11 cellular contexts compared by ENCODE assay signal in the genomic region with DNA sequence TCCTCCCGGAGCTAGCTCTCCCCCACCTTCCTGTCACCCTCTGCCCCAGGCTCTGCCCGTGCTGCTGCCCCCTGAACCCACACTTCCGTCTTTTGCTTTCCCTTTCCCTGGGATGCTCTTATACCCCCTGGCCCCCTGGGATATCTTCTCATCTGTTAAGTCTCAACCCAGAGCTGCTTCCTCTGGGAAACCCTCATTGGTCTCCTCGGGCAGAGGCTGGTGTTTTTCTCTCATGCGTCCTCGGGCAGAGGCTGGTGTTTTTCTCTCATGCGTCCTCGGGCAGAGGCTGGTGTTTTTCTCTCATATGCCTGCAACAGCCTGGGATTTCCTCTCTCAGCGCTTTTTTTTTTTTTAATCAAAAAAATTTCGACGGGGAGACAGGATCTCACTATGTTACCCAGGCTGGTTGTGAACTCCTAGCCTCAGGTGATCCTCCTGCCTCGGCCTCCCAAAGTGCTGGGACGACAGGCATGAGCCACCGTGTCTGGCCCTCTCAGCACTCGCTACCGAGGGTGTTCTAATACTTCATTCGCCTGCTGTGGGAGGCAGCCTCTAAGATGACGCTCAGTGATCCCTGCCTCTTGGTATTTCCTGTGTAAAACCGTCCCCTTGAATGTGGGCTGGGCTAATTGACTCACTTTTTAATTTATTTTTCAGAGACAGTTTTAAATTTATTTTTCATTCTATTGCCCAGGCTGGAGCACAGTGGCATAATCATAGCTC.
DNase-seq lines count a peak whose midpoint lies in the region; ATAC-seq, FAIRE-seq and TF ChIP-seq lines count a peak whose summit lies in the region.
"Had no signal": no experiment of that assay in that cellular context is flagged by ENCODE, and none has a peak within 500 bp of the region (broad histone marks: within the 10 kb centered on the region; RNA-seq: fewer than 3 reads in every experiment).

No MANE protein-coding gene starts in this region.

- H3K9me3 ChIP-seq in uterus, result no peaks in the 10 kb centered on the region

- intact Hi-C loops in uterus (cut with DNase I; ENCODE audit: low total_unique reads), result no loop called here

- H3K27ac ChIP-seq in brain microvascular endothelial cell (no peak overlapping the region), uterus (no peak overlapping the region)

- no peak for ATAC-seq in GM19324 (IDR thresholded peaks at IDR 0.05; ENCODE audit: low FRiP score, unreplicated experiment)

- peak; percentile 30; the same call in 1 of the 2 replicates for TF ChIP-seq POLR2A in H54 (IDR thresholded peaks at IDR 0.05; ENCODE audit: low read depth, low read length)
- TF ChIP-seq POLR2A in uterus (IDR thresholded peaks at IDR 0.05), result no peak

- DNase-seq in BJ (ENCODE audit: low read depth) (peak; percentile 1), H54 (ENCODE audit: insufficient read length, low spot score) (peak; percentile 82), brain microvascular endothelial cell (peak; percentile 89), lung microvascular endothelial cell (ENCODE audit: low read depth in 2 of 2) (peak; percentile 14 to 73), HuH-7 (ENCODE audit: low spot score) (no peak), uterus (no peak), GM19238 (ENCODE audit: insufficient read length, low spot score) (no peak)
- DNase-seq: activated CD4-positive, alpha-beta T cell treated with anti-CD3 and anti-CD28 coated beads, Interleukin-2, amount 50 U/mL, for 48 hours; NCI-H2081 had no signal

- no peaks in the 10 kb centered on the region for H3K4me1 ChIP-seq in uterus

- TF ChIP-seq CTCF in BJ (IDR thresholded peaks at IDR 0.05; ENCODE audit: insufficient read depth, low read depth, low read length) (no peak), brain microvascular endothelial cell (IDR thresholded peaks at IDR 0.05; ENCODE audit: low read depth, low read length, missing control alignments) (no peak), uterus (IDR thresholded peaks at IDR 0.05) (no peak)

- H3K4me3 ChIP-seq in BJ (ENCODE audit: low read depth, low read length) (no peak overlapping the region), brain microvascular endothelial cell (ENCODE audit: low read depth, low read length) (no peak overlapping the region), uterus (no peak overlapping the region)

- H3K36me3 ChIP-seq in BJ (ENCODE audit: control insufficient read depth, insufficient read depth, low read length), result no peaks in the 10 kb centered on the region
- H3K36me3 ChIP-seq in brain microvascular endothelial cell (replicated peaks), result no peaks in the 10 kb centered on the region
- no peaks in the 10 kb centered on the region for H3K36me3 ChIP-seq in uterus

- in situ Hi-C loops in brain microvascular endothelial cell (cut with HindIII; ENCODE audit: low pct_ligation_motif_present, low sequenced_read_pairs), result no loop called here

- POLR2A ChIA-PET in BJ (lab: Charles Lee), result no interaction called here

- CTCF ChIA-PET in BJ (lab: Yijun Ruan, JAX), result interaction anchor here (0.7 kb wide), 1 partner anchor 12 kb away, joined by 3 read pairs; no protein-coding TSS in a partner anchor

- peak; percentile 78 for FAIRE-seq in H54 (lab: Jason Lieb, UNC)
- FAIRE-seq: D721Med had no signal

- H3K27me3 ChIP-seq in BJ (ENCODE audit: control insufficient read depth, insufficient read depth, low read length) (no peaks in the 10 kb centered on the region; the same call in 1 of the 2 replicates), brain microvascular endothelial cell (replicated peaks) (no peaks in the 10 kb centered on the region), uterus (no peaks in the 10 kb centered on the region)

Comparison
In these comparisons a context has a peak if more than half of its experiments do, and no peak if none do; other contexts are left out.
1. DNase-seq: peak in BJ (single experiment), H54 (single experiment), brain microvascular endothelial cell (single experiment) and lung microvascular endothelial cell (2 of 2); none in HuH-7 (single experiment), uterus (0 of 2) and GM19238 (single experiment).